13 cellular contexts compared by ENCODE assay signal in the genomic region with DNA sequence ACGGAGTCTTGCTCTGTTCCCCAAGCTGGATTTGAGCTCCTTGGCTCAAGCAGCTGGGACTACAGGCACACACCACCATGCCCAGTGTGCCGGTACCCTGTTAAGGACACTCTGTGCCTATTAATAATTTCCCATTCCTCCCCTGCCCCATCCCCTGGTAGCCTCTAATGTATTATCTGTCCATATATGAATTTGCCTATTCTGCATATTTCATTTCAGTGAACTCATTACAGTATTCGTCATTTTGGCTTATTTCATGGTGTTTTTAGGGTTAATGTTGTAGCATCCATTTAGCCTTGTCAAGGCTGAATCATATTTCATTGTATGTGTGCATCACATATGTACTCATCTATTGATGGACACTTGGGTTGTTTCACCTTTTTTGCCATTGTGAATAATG. TPM values are rescaled to one million over a fixed set of nuclear protein-coding genes. Genes with fewer than 3 reads are reported as not detected.
DNase-seq lines count a peak whose midpoint lies in the region; ATAC-seq and TF ChIP-seq lines count a peak whose summit lies in the region.
"Had no signal": no experiment of that assay in that cellular context is flagged by ENCODE, and none has a peak within 500 bp of the region (broad histone marks: within the 10 kb centered on the region; RNA-seq: fewer than 3 reads in every experiment).

No MANE protein-coding gene starts in this region.

- peaks cover 24% of the 10 kb centered on the region for H3K4me1 ChIP-seq in PC-3 (ENCODE audit: insufficient read depth, low read length)
- peaks cover 1% of the 10 kb centered on the region for H3K4me1 ChIP-seq in endodermal cell (ENCODE audit: control insufficient read depth, insufficient read depth, low read length)

- peaks cover under 1% of the 10 kb centered on the region for H3F3A ChIP-seq in PC-3 (ENCODE audit: low read length, unreplicated experiment)

- CTCF ChIA-PET in PC-3 (lab: Charles Lee): no interaction called here

- H3K4me2 ChIP-seq in PC-3 (ENCODE audit: low read length): peak overlapping the region; percentile 52

- H3K27ac ChIP-seq in PC-3 (ENCODE audit: low read length) (no peak overlapping the region), endodermal cell (ENCODE audit: low read depth, low read length) (no peak overlapping the region)
- H3K27ac ChIP-seq: left lung had no signal

- no peaks in the 10 kb centered on the region for H3K9me3 ChIP-seq in PC-3 (ENCODE audit: low read length)
- no peaks in the 10 kb centered on the region for H3K9me3 ChIP-seq in endodermal cell (ENCODE audit: control insufficient read depth, low read length)
- H3K9me3 ChIP-seq: left lung had no signal

- POLR2A ChIA-PET in PC-3 (lab: Charles Lee; ENCODE audit: unreplicated experiment): no interaction called here

- TF ChIP-seq CTCF in PC-3 (conservative IDR thresholded peaks at IDR 0.05; ENCODE audit: low read depth, low read length): no peak
- no peak for TF ChIP-seq CTCF in endodermal cell (conservative IDR thresholded peaks at IDR 0.05)
- TF ChIP-seq CTCF in progenitor cell of endocrine pancreas (IDR thresholded peaks at IDR 0.05; ENCODE audit: unreplicated experiment): no peak
- TF ChIP-seq CTCF in GM20000 (IDR thresholded peaks at IDR 0.05; ENCODE audit: extremely low read depth, missing control alignments): no peak

- H3K36me3 ChIP-seq in PC-3 (ENCODE audit: low read depth, low read length): peaks cover 34% of the 10 kb centered on the region
- peaks cover 50% of the 10 kb centered on the region for H3K36me3 ChIP-seq in endodermal cell (ENCODE audit: control insufficient read depth, insufficient read depth, low read length)

- H3K4me3 ChIP-seq in PC-3 (ENCODE audit: low read length) (peak overlapping the region; percentile 35; the same call in 1 of the 2 replicates), endodermal cell (ENCODE audit: low read length) (peak overlapping the region; percentile 69)

- no peak overlapping the region for H2AFZ ChIP-seq in PC-3 (ENCODE audit: low read length)

- intact Hi-C loops in activated CD4-positive, alpha-beta T cell treated with anti-CD3 and anti-CD28 coated beads, Interleukin-2, amount 10 ng/mL, durations not matched to agents 24 days and 14 days (cut with micrococcal nuclease): no loop called here
- intact Hi-C loops in PC-3 (cut with micrococcal nuclease): no loop called here

- peaks cover 57% of the 10 kb centered on the region for H3K79me2 ChIP-seq in PC-3 (ENCODE audit: low read length)

- BruUV-seq in PC-3 (replicated peaks; lab: Mats Ljungman, UMichigan): no TSS peak

- no peak for ATAC-seq in PC-3
- no peak for ATAC-seq in GM19452 (IDR thresholded peaks at IDR 0.05; ENCODE audit: unreplicated experiment)
- ATAC-seq: left lung had no signal

- H3K9me2 ChIP-seq in PC-3 (replicated peaks; ENCODE audit: low read length): no peaks in the 10 kb centered on the region

- H3K9ac ChIP-seq in PC-3 (ENCODE audit: low read length) (no peak overlapping the region), endodermal cell (ENCODE audit: extremely low read depth, low read length, poor library complexity, severe bottlenecking) (no peak overlapping the region)

- peaks cover 42% of the 10 kb centered on the region for H3K36me3 Mint-ChIP-seq in activated CD4-positive, alpha-beta T cell treated with anti-CD3 and anti-CD28 coated beads, Interleukin-2, amount 10 ng/mL, durations not matched to agents 24 days and 14 days (ENCODE audit: low read depth)
- H3K36me3 Mint-ChIP-seq in endodermal cell (ENCODE audit: low read depth): peaks cover 51% of the 10 kb centered on the region
- peaks cover 20% of the 10 kb centered on the region for H3K36me3 Mint-ChIP-seq in progenitor cell of endocrine pancreas (ENCODE audit: insufficient read depth)

- peaks cover 4% of the 10 kb centered on the region for H3K27me3 Mint-ChIP-seq in activated CD4-positive, alpha-beta T cell treated with anti-CD3 and anti-CD28 coated beads, Interleukin-2, amount 10 ng/mL, durations not matched to agents 24 days and 14 days
- no peaks in the 10 kb centered on the region for H3K27me3 Mint-ChIP-seq in endodermal cell (ENCODE audit: insufficient read depth)
- no peaks in the 10 kb centered on the region for H3K27me3 Mint-ChIP-seq in progenitor cell of endocrine pancreas

- H3K27me3 ChIP-seq in PC-3 (ENCODE audit: low read length) (no peaks in the 10 kb centered on the region), endodermal cell (ENCODE audit: control insufficient read depth, insufficient read depth, low read length, poor library complexity, severe bottlenecking) (no peaks in the 10 kb centered on the region)
- H3K27me3 ChIP-seq: left lung had no signal

- peak overlapping the region; percentile 19 for H3K27ac Mint-ChIP-seq in activated CD4-positive, alpha-beta T cell treated with anti-CD3 and anti-CD28 coated beads, Interleukin-2, amount 10 ng/mL, durations not matched to agents 24 days and 14 days
- peak overlapping the region; percentile 53 for H3K27ac Mint-ChIP-seq in endodermal cell
- H3K27ac Mint-ChIP-seq in progenitor cell of endocrine pancreas: peak overlapping the region; percentile 63

- DNase-seq in activated CD4-positive, alpha-beta T cell treated with anti-CD3 and anti-CD28 coated beads, Interleukin-2, amount 10 ng/mL, durations not matched to agents 24 days and 14 days: no peak
- DNase-seq in activated CD4-positive, alpha-beta T cell treated with anti-CD3 and anti-CD28 coated beads for 4 hours: no peak
- no peak for DNase-seq in PC-3
- no peak for DNase-seq in endodermal cell
- DNase-seq in progenitor cell of endocrine pancreas (ENCODE audit: low spot score, unreplicated experiment): no peak
- no peak for DNase-seq in kidney glomerular epithelial cell (lab: John Stamatoyannopoulos, UW)
- DNase-seq in GM20000 (ENCODE audit: low spot score): no peak
- DNase-seq: GDM1, left lung, NCI-H345, retina, SHP77 treated with DMSO at 0.1 percent for 48 hours had no signal

- peaks cover 3% of the 10 kb centered on the region for H3K9me3 Mint-ChIP-seq in activated CD4-positive, alpha-beta T cell treated with anti-CD3 and anti-CD28 coated beads, Interleukin-2, amount 10 ng/mL, durations not matched to agents 24 days and 14 days
- H3K9me3 Mint-ChIP-seq in endodermal cell (no peaks in the 10 kb centered on the region), progenitor cell of endocrine pancreas (ENCODE audit: low read depth) (no peaks in the 10 kb centered on the region)

- peaks cover 27% of the 10 kb centered on the region for H3K4me1 Mint-ChIP-seq in activated CD4-positive, alpha-beta T cell treated with anti-CD3 and anti-CD28 coated beads, Interleukin-2, amount 10 ng/mL, durations not matched to agents 24 days and 14 days
- H3K4me1 Mint-ChIP-seq in endodermal cell (peaks cover 22% of the 10 kb centered on the region), progenitor cell of endocrine pancreas (ENCODE audit: low read depth) (peaks cover 17% of the 10 kb centered on the region)

- 86 to 91% methylated on average over 1 to 3 of the region's 3 CpGs for WGBS in endodermal cell (ENCODE audit: insufficient coverage in 1 of 2, insufficient read length in 1 of 2), 2 experiments

- peaks cover 32% of the 10 kb centered on the region; the same call in 1 of the 2 replicates for H4K20me1 ChIP-seq in PC-3 (ENCODE audit: low read length)

- H3K4me3 Mint-ChIP-seq in activated CD4-positive, alpha-beta T cell treated with anti-CD3 and anti-CD28 coated beads, Interleukin-2, amount 10 ng/mL, durations not matched to agents 24 days and 14 days: peak overlapping the region; percentile 61
- H3K4me3 Mint-ChIP-seq in endodermal cell (peak overlapping the region; percentile 97), progenitor cell of endocrine pancreas (ENCODE audit: low read depth) (peak overlapping the region; percentile 58)

RNA-seq across cellular contexts. Expression of a gene that starts 2.8 kb away (rescaled TPM):
- 253 and 254 TPM in 2 replicates for total RNA-seq in activated CD4-positive, alpha-beta T cell treated with anti-CD3 and anti-CD28 coated beads, Interleukin-2, amount 10 ng/mL, durations not matched to agents 24 days and 14 days
- total RNA-seq in PC-3 (2014; rRNA removed) (54.8 and 83.8 TPM in 2 replicates), endodermal cell (100 to 1,000 TPM; 248 to 294 TPM), progenitor cell of endocrine pancreas (188 and 192 TPM in 2 replicates)
- 178 TPM for polyA plus RNA-seq in endodermal cell (2013, experiment 1 of 2)
- polyA plus RNA-seq in endodermal cell (2013, experiment 2 of 2): 166 TPM

RNA-seq across cellular contexts. Expression of a gene that starts 33.6 kb away (rescaled TPM):
- total RNA-seq in activated CD4-positive, alpha-beta T cell treated with anti-CD3 and anti-CD28 coated beads, Interleukin-2, amount 10 ng/mL, durations not matched to agents 24 days and 14 days: 35.6 and 39.6 TPM in 2 replicates
- total RNA-seq in PC-3 (2014; rRNA removed) (29.0 and 32.4 TPM in 2 replicates), endodermal cell (10 to 100 TPM; 24.1 to 35.3 TPM), progenitor cell of endocrine pancreas (14.3 and 16.2 TPM in 2 replicates)
- 32.6 TPM for polyA plus RNA-seq in endodermal cell (2013, experiment 1 of 2)
- polyA plus RNA-seq in endodermal cell (2013, experiment 2 of 2): 32.8 TPM

RNA-seq across cellular contexts. Expression of a gene that starts 33.7 kb away (rescaled TPM):
- 32.7 and 33.0 TPM in 2 replicates for total RNA-seq in activated CD4-positive, alpha-beta T cell treated with anti-CD3 and anti-CD28 coated beads, Interleukin-2, amount 10 ng/mL, durations not matched to agents 24 days and 14 days
- 56.4 and 92.3 TPM in 2 replicates for total RNA-seq in PC-3 (2014; rRNA removed)
- 10 to 100 TPM; 22.2 to 22.9 TPM for total RNA-seq in endodermal cell
- polyA plus RNA-seq in endodermal cell (2013, experiment 1 of 2): 23.6 TPM
- polyA plus RNA-seq in endodermal cell (2013, experiment 2 of 2): 21.6 TPM
- 22.0 and 22.8 TPM in 2 replicates for total RNA-seq in progenitor cell of endocrine pancreas
